12 cellular contexts compared by ENCODE assay signal in genomic region chrX:103235608-103236007, GRCh38. TPM values are rescaled to one million over a fixed set of nuclear protein-coding genes. Genes with fewer than 3 reads are reported as not detected.
DNase-seq lines count a peak whose midpoint lies in the region; ATAC-seq, FAIRE-seq and TF ChIP-seq lines count a peak whose summit lies in the region.
"Not testable (repeated sequence)": the region's sequence is repeated elsewhere in the genome, so short reads cannot be mapped to it uniquely, and the experiment has no call there.
"Had no signal": no experiment of that assay in that cellular context is flagged by ENCODE, and none has a peak within 500 bp of the region (broad histone marks: within the 10 kb centered on the region; RNA-seq: fewer than 3 reads in every experiment).

No MANE protein-coding gene starts in this region.

- H3K27me3 ChIP-seq in K562 (ENCODE audit: control insufficient read depth in 2 of 2, insufficient read depth in 2 of 2, low read length in 2 of 2); mesendoderm (ENCODE audit: insufficient read depth, low read length, poor library complexity): not testable (repeated sequence)

- not testable (repeated sequence) for H3K79me1 ChIP-seq in mesendoderm (ENCODE audit: low read length)

- H3K27ac ChIP-seq in SK-N-MC = peak overlapping the region; percentile 42; the same call in 1 of the 2 replicates
- peak overlapping the region; percentile 59 for H3K27ac ChIP-seq in K562 (ENCODE audit: extremely low read depth, low read depth, low read length)
- not testable (repeated sequence) for H3K27ac ChIP-seq in mesendoderm (ENCODE audit: low read depth, low read length)

- H3K4me3 ChIP-seq in NB4 (ENCODE audit: low read depth, low read length); SK-N-MC; K562; mesendoderm (ENCODE audit: low read length): not testable (repeated sequence)

- not testable (repeated sequence) for H3K9me3 ChIP-seq in SK-N-MC (ENCODE audit: low read depth, low read length); K562 (replicated peaks; ENCODE audit: control insufficient read depth, insufficient read depth, low read depth, low read length)

- not testable (repeated sequence) for H2AK5ac ChIP-seq in mesendoderm (ENCODE audit: low read length)

- H3K23ac ChIP-seq in mesendoderm (ENCODE audit: low read length) = not testable (repeated sequence)

- not testable (repeated sequence) for H3K4ac ChIP-seq in mesendoderm (ENCODE audit: low read depth, low read length)

- ATAC-seq in K562 = peak; percentile 78

- not testable (repeated sequence) for H3K9ac ChIP-seq in SK-N-MC (ENCODE audit: insufficient read length); mesendoderm (ENCODE audit: low read length)
- H3K9ac ChIP-seq in K562 (ENCODE audit: insufficient read depth in 1 of 2, low read depth in 2 of 2, low read length in 2 of 2) = peak overlapping the region in 1 of 2 experiments; percentile 20; a peak in 1 of 4 replicates

- not testable (repeated sequence) for H2BK15ac ChIP-seq in mesendoderm (replicated peaks; ENCODE audit: low read depth)

- not testable (repeated sequence) for TF ChIP-seq POLR2A in NB4 (IDR thresholded peaks at IDR 0.05; ENCODE audit: extremely low read depth, insufficient read length); K562 (conservative IDR thresholded peaks at IDR 0.05)

- not testable (repeated sequence) for TF ChIP-seq RAD21 in K562 (CRISPR knock-in tag; conservative IDR thresholded peaks at IDR 0.05 in 1 of 2, IDR thresholded peaks at IDR 0.05 in 1 of 2)

- not testable (repeated sequence) for BruUV-seq in K562 (replicated peaks; lab: Mats Ljungman, UMichigan)

- POLR2A ChIA-PET in K562 (lab: Yijun Ruan, JAX) = not testable (repeated sequence)

- H4K20me1 ChIP-seq in K562 (replicated peaks; ENCODE audit: control insufficient read depth, insufficient read depth, low read length) = not testable (repeated sequence)

- H3K36me3 ChIP-seq in SK-N-MC (ENCODE audit: insufficient read depth, low read length); K562 (ENCODE audit: control insufficient read depth, insufficient read depth, low read length); mesendoderm (ENCODE audit: control insufficient read depth, insufficient read depth, low read length): not testable (repeated sequence)

- H3K9me1 ChIP-seq in K562 (ENCODE audit: control insufficient read depth, insufficient read depth, low read length) = not testable (repeated sequence)

- DNase-seq in D721Med (ENCODE audit: insufficient read length, low spot score); SK-N-MC (ENCODE audit: low read depth, low spot score): not testable (repeated sequence)
- DNase-seq in GDM1 (lab: John Stamatoyannopoulos, UW) (peak; percentile 0), NB4 (ENCODE audit: low read depth) (peak; percentile 8), K562 (ENCODE audit: extremely low read depth in 1 of 4, low spot score in 3 of 4) (peak in 1 of 4 experiments; percentile 59), mesendoderm (peak; percentile 62)

- in situ Hi-C loops in K562 (cut with MboI) = not testable (repeated sequence)

- H3K18ac ChIP-seq in mesendoderm (ENCODE audit: low read length) = not testable (repeated sequence)

- not testable (repeated sequence) for H4K8ac ChIP-seq in mesendoderm (ENCODE audit: low read depth, low read length)

- intact Hi-C loops in K562 (cut with micrococcal nuclease) = not testable (repeated sequence)

- H3K4me1 ChIP-seq in K562 (replicated peaks in 1 of 2; ENCODE audit: control insufficient read depth in 2 of 2, insufficient read depth in 2 of 2, low read length in 2 of 2) = peaks cover 9 to 46% of the 10 kb centered on the region in 2 experiments
- not testable (repeated sequence) for H3K4me1 ChIP-seq in mesendoderm (ENCODE audit: control insufficient read depth, low read depth, low read length)

- WGBS in K562 (ENCODE audit: insufficient coverage, low coverage, missing lambda C conversion rate) = 4% methylated on average over 2 of the region's 2 CpGs
- WGBS in mesendoderm (ENCODE audit: extremely low coverage, insufficient coverage, low lambda C conversion rate) = no CpG with 5 or more reads among the region's 2 CpGs

- not testable (repeated sequence) for H3K4me2 ChIP-seq in K562 (ENCODE audit: insufficient read depth, low read length); mesendoderm (ENCODE audit: low read length)

- H2BK5ac ChIP-seq in mesendoderm (ENCODE audit: low read length) = not testable (repeated sequence)

- CTCF ChIA-PET in K562 (lab: Yijun Ruan, JAX; ENCODE audit: low intra/inter-chr PET ratio) = not testable (repeated sequence)

- H4K5ac ChIP-seq in mesendoderm (ENCODE audit: low read length) = not testable (repeated sequence)

- peak; percentile 97 for FAIRE-seq in D721Med (lab: Jason Lieb, UNC)
- not testable (repeated sequence) for FAIRE-seq in K562 (lab: Jason Lieb, UNC)

- not testable (repeated sequence) for TF ChIP-seq EP300 in K562 (IDR thresholded peaks at IDR 0.05; ENCODE audit: low read length)

- not testable (repeated sequence) for TF ChIP-seq CTCF in D721Med (IDR thresholded peaks at IDR 0.05; ENCODE audit: insufficient read depth, missing control alignments); NB4 (IDR thresholded peaks at IDR 0.05; ENCODE audit: low read depth, low read length); K562 (IDR thresholded peaks at IDR 0.05 in 2 of 3, conservative IDR thresholded peaks at IDR 0.05 in 1 of 3; ENCODE audit: insufficient read depth in 2 of 3, low read depth in 1 of 3, low read length in 3 of 3)

- not testable (repeated sequence) for H3K79me2 ChIP-seq in K562 (ENCODE audit: control insufficient read depth, insufficient read depth, low read length); mesendoderm (ENCODE audit: control insufficient read depth, insufficient read depth, low read length)

- H3K56ac ChIP-seq in mesendoderm (ENCODE audit: low read length) = not testable (repeated sequence)

- H2AFZ ChIP-seq in K562 (ENCODE audit: low read depth, low read length) = peak overlapping the region; percentile 26

- H2BK120ac ChIP-seq in mesendoderm (ENCODE audit: low read depth, low read length) = not testable (repeated sequence)

RNA-seq across cellular contexts. Expression of gene TCEAL8, which starts 19.3 kb away (rescaled TPM):
- total RNA-seq in K562 (2011; cell fraction: chromatin; rRNA removed; ENCODE audit: low replicate concordance) = 7.6 and 17.8 TPM in 2 replicates
- 4.7 and 5.3 TPM in 2 replicates for total RNA-seq in K562 (2011; cell fraction: nucleolus; rRNA removed)
- total RNA-seq in K562 (2011; cell fraction: nucleoplasm; rRNA removed) = 9.1 and 16.0 TPM in 2 replicates
- total RNA-seq in K562 (2014; rRNA removed) (63.3 and 82.6 TPM in 2 replicates), K562 (2014; rRNA removed; fragmentation: Illumina TruSeq; extraction: Trizol) (106 and 120 TPM in 2 replicates), K562 (2015; rRNA removed; fragmentation: Illumina TruSeq; extraction: Trizol) (75.7 and 84.5 TPM in 2 replicates), K562 (2021) (47.8 and 49.0 TPM in 2 replicates)
- polyA plus RNA-seq in K562 (2011; rRNA removed) (61.1 and 66.3 TPM in 2 replicates), K562 (2014; fragmentation: Illumina TruSeq; extraction: Trizol) (94.0 and 110 TPM in 2 replicates), K562 (2014; fragmentation: Nextera tagmentation; extraction: Ambion mirVana) (100 to 1,000 TPM; 153 to 178 TPM), K562 (2014; rRNA removed) (82.4 and 101 TPM in 2 replicates)
- 8.5 and 33.0 TPM in 2 replicates for polyA plus RNA-seq in K562 (2011; cell fraction: cytosol; rRNA removed)
- 5.0 and 15.6 TPM in 2 replicates for polyA plus RNA-seq in K562 (2011; cell fraction: nucleus; rRNA removed)
- polyA plus RNA-seq in K562 (2012) = 52.8 and 85.4 TPM in 2 replicates
- polyA minus RNA-seq in K562 (2011; rRNA and poly(A)+ RNA removed) = 27.1 and 39.1 TPM in 2 replicates
- 12.5 and 12.8 TPM in 2 replicates for polyA minus RNA-seq in K562 (2011; cell fraction: cytosol; rRNA and poly(A)+ RNA removed)
- polyA minus RNA-seq in K562 (2011; cell fraction: nucleus; rRNA and poly(A)+ RNA removed) = 3.6 and 10.7 TPM in 2 replicates
- 214 TPM for polyA plus RNA-seq in mesendoderm (2013, experiment 1 of 2)
- 208 TPM for polyA plus RNA-seq in mesendoderm (2013, experiment 2 of 2)

RNA-seq across cellular contexts. Expression of gene BEX4, which starts 20.7 kb away (rescaled TPM):
- 17.1 and 41.1 TPM in 2 replicates for total RNA-seq in K562 (2011; cell fraction: chromatin; rRNA removed; ENCODE audit: low replicate concordance)
- 12.8 and 16.2 TPM in 2 replicates for total RNA-seq in K562 (2011; cell fraction: nucleolus; rRNA removed)
- total RNA-seq in K562 (2011; cell fraction: nucleoplasm; rRNA removed) = 27.7 and 42.0 TPM in 2 replicates
- 246 and 255 TPM in 2 replicates for total RNA-seq in K562 (2014; rRNA removed)
- total RNA-seq in K562 (2014; rRNA removed; fragmentation: Illumina TruSeq; extraction: Trizol) = 222 and 244 TPM in 2 replicates
- 147 and 154 TPM in 2 replicates for total RNA-seq in K562 (2015; rRNA removed; fragmentation: Illumina TruSeq; extraction: Trizol)
- 135 and 149 TPM in 2 replicates for total RNA-seq in K562 (2021)
- polyA plus RNA-seq in K562 (2011; rRNA removed) = 124 and 133 TPM in 2 replicates
- polyA plus RNA-seq in K562 (2011; cell fraction: cytosol; rRNA removed) = 22.6 and 64.0 TPM in 2 replicates
- 28.3 and 55.7 TPM in 2 replicates for polyA plus RNA-seq in K562 (2011; cell fraction: nucleus; rRNA removed)
- 203 and 235 TPM in 2 replicates for polyA plus RNA-seq in K562 (2012)
- polyA plus RNA-seq in K562 (2014; fragmentation: Illumina TruSeq; extraction: Trizol) = 359 and 399 TPM in 2 replicates
- polyA plus RNA-seq in K562 (2014; fragmentation: Nextera tagmentation; extraction: Ambion mirVana) = 100 to 1,000 TPM in 1 of 2 experiments, 10 to 100 TPM in 1; 74.6 to 104 TPM
- 309 and 343 TPM in 2 replicates for polyA plus RNA-seq in K562 (2014; rRNA removed)
- 36.7 and 45.7 TPM in 2 replicates for polyA minus RNA-seq in K562 (2011; rRNA and poly(A)+ RNA removed)
- polyA minus RNA-seq in K562 (2011; cell fraction: cytosol; rRNA and poly(A)+ RNA removed) = 17.1 and 18.0 TPM in 2 replicates
- 8.5 and 23.7 TPM in 2 replicates for polyA minus RNA-seq in K562 (2011; cell fraction: nucleus; rRNA and poly(A)+ RNA removed)
- polyA plus RNA-seq in mesendoderm (2013, experiment 1 of 2) = 127 TPM
- 122 TPM for polyA plus RNA-seq in mesendoderm (2013, experiment 2 of 2)

RNA-seq across cellular contexts. Expression of gene TCEAL5, which starts 40.9 kb away (rescaled TPM):
- not detected in 2 replicates for total RNA-seq in K562 (2011; cell fraction: chromatin; rRNA removed; ENCODE audit: low replicate concordance)
- total RNA-seq in K562 (2011; cell fraction: nucleolus; rRNA removed) = not detected in 2 replicates
- total RNA-seq in K562 (2011; cell fraction: nucleoplasm; rRNA removed) = not detected in 2 replicates
- total RNA-seq in K562 (2014; rRNA removed) (0.18 and 0.24 TPM in 2 replicates), K562 (2014; rRNA removed; fragmentation: Illumina TruSeq; extraction: Trizol) (not detected in 2 replicates), K562 (2015; rRNA removed; fragmentation: Illumina TruSeq; extraction: Trizol) (not detected in 2 replicates), K562 (2021) (not detected in 2 replicates)
- polyA plus RNA-seq in K562 (2011; rRNA removed) (not detected in 2 replicates), K562 (2014; fragmentation: Illumina TruSeq; extraction: Trizol) (0.10 TPM in 1 of 2 replicates, not detected in the other), K562 (2014; fragmentation: Nextera tagmentation; extraction: Ambion mirVana) (not detected), K562 (2014; rRNA removed) (0.07 TPM in 1 of 2 replicates, not detected in the other)
- polyA plus RNA-seq in K562 (2011; cell fraction: cytosol; rRNA removed) = not detected in 2 replicates
- not detected in 2 replicates for polyA plus RNA-seq in K562 (2011; cell fraction: nucleus; rRNA removed)
- not detected in 2 replicates for polyA plus RNA-seq in K562 (2012)
- polyA minus RNA-seq in K562 (2011; rRNA and poly(A)+ RNA removed) = not detected in 2 replicates
- polyA minus RNA-seq in K562 (2011; cell fraction: cytosol; rRNA and poly(A)+ RNA removed) = not detected in 2 replicates
- not detected in 2 replicates for polyA minus RNA-seq in K562 (2011; cell fraction: nucleus; rRNA and poly(A)+ RNA removed)
- 2.6 TPM for polyA plus RNA-seq in mesendoderm (2013, experiment 1 of 2)
- 3.0 TPM for polyA plus RNA-seq in mesendoderm (2013, experiment 2 of 2)
- total RNA-seq: A172; CD4-positive, alpha-beta T cell; CD8-positive, alpha-beta memory T cell; H4; H9 had no signal
- polyA plus RNA-seq: CD14-positive monocyte; CD8-positive, alpha-beta memory T cell had no signal
